10 cellular contexts compared by ENCODE assay signal in the genomic region with DNA sequence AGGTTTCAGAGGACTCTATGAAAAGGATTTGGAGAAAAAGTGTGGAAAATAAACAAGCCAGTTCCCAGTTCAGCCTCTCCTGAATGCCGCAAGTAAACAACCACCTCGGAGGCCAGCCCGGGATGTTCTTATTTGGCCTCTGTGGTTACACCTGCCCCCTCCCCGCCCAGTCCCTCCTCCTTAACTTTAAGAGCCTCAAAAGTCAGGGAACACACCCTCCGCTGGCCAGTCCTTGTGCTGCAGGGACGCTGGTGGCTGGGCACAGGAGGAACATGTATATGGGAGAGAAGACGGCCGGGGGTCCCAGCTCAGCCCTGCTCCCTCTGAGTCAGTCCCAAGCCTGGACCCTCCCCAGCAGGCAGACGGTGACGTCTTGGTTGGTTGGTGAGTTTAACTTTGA. TPM values are rescaled to one million over a fixed set of nuclear protein-coding genes. Genes with fewer than 3 reads are reported as not detected.
DNase-seq lines count a peak whose midpoint lies in the region; FAIRE-seq and TF ChIP-seq lines count a peak whose summit lies in the region.
"Had no signal": no experiment of that assay in that cellular context is flagged by ENCODE, and none has a peak within 500 bp of the region (broad histone marks: within the 10 kb centered on the region; RNA-seq: fewer than 3 reads in every experiment).

No MANE protein-coding gene starts in this region.

- TF ChIP-seq CTCF in astrocyte (IDR thresholded peaks at IDR 0.05; ENCODE audit: insufficient read depth, low read depth, low read length) = no peak
- TF ChIP-seq CTCF in keratinocyte (optimal IDR thresholded peaks at IDR 0.05 in 1 of 3, IDR thresholded peaks at IDR 0.05 in 1 of 3, conservative IDR thresholded peaks at IDR 0.05 in 1 of 3; ENCODE audit: extremely low read depth in 1 of 3, insufficient read depth in 2 of 3, low read length in 3 of 3) = peak in 1 of 3 experiments; percentile 21
- TF ChIP-seq CTCF in tibial nerve (IDR thresholded peaks at IDR 0.05) = peak in 3 of 5 experiments; percentile 32 to 43 (median 35)

- H3K27me3 Mint-ChIP-seq in activated CD4-positive, alpha-beta T cell treated with anti-CD3 and anti-CD28 coated beads, Interleukin-2, amount 10 ng/mL, durations not matched to agents 24 days and 14 days = peaks cover 24% of the 10 kb centered on the region
- no peaks in the 10 kb centered on the region for H3K27me3 Mint-ChIP-seq in astrocyte (ENCODE audit: low read depth, unreplicated experiment)

- H3K27ac ChIP-seq in astrocyte (ENCODE audit: low read depth, low read length) (no peak overlapping the region), keratinocyte (ENCODE audit: control insufficient read depth, insufficient read depth, low read length) (peak overlapping the region; percentile 45), tibial nerve (peak overlapping the region; percentile 72 to 99 (median 85))
- H3K27ac ChIP-seq: BLaER1 treated with 17β-estradiol and CSF1 and Interleukin-3, amounts not matched to agents 10 nM and 100 nM had no signal

- H3K4me3 ChIP-seq in astrocyte (ENCODE audit: insufficient read depth, low read depth, low read length) (no peak overlapping the region), keratinocyte (ENCODE audit: control insufficient read depth in 2 of 3, extremely low read depth in 1 of 3, insufficient read depth in 2 of 3, low read depth in 1 of 3, low read length in 3 of 3) (peak overlapping the region in 1 of 3 experiments; percentile 31), tibial nerve (peak overlapping the region in 2 of 4 donors; percentile 12 to 35)
- H3K4me3 ChIP-seq: BLaER1 treated with 17β-estradiol and CSF1 and Interleukin-3, amounts not matched to agents 10 nM and 100 nM had no signal

- peaks cover 17% of the 10 kb centered on the region for H3K4me1 Mint-ChIP-seq in activated CD4-positive, alpha-beta T cell treated with anti-CD3 and anti-CD28 coated beads, Interleukin-2, amount 10 ng/mL, durations not matched to agents 24 days and 14 days
- peaks cover 68% of the 10 kb centered on the region for H3K4me1 Mint-ChIP-seq in astrocyte (ENCODE audit: low read depth, unreplicated experiment)

- H3K27me3 ChIP-seq in astrocyte (ENCODE audit: insufficient read depth, low read length) = no peaks in the 10 kb centered on the region
- no peaks in the 10 kb centered on the region for H3K27me3 ChIP-seq in keratinocyte (ENCODE audit: control insufficient read depth, extremely low read depth, insufficient read depth, low read length)
- no peaks in the 10 kb centered on the region for H3K27me3 ChIP-seq in tibial nerve

- H4K20me1 ChIP-seq in astrocyte (ENCODE audit: insufficient read depth, low read length) (peaks cover 87% of the 10 kb centered on the region), keratinocyte (ENCODE audit: control insufficient read depth, extremely low read depth, insufficient read depth, low read length) (peaks cover 8% of the 10 kb centered on the region)

- no peaks in the 10 kb centered on the region for H3K9me3 Mint-ChIP-seq in activated CD4-positive, alpha-beta T cell treated with anti-CD3 and anti-CD28 coated beads, Interleukin-2, amount 10 ng/mL, durations not matched to agents 24 days and 14 days
- H3K9me3 Mint-ChIP-seq in astrocyte (ENCODE audit: unreplicated experiment) = no peaks in the 10 kb centered on the region

- H3K4me3 Mint-ChIP-seq in activated CD4-positive, alpha-beta T cell treated with anti-CD3 and anti-CD28 coated beads, Interleukin-2, amount 10 ng/mL, durations not matched to agents 24 days and 14 days = no peak overlapping the region
- H3K4me3 Mint-ChIP-seq in astrocyte (ENCODE audit: unreplicated experiment) = no peak overlapping the region

- H3K4me2 ChIP-seq in astrocyte (ENCODE audit: low read length) = peak overlapping the region; percentile 46
- peak overlapping the region; percentile 69 for H3K4me2 ChIP-seq in keratinocyte (ENCODE audit: control insufficient read depth, extremely low read depth, insufficient read depth, low read depth, low read length)

- peaks cover 67% of the 10 kb centered on the region for H3K4me1 ChIP-seq in astrocyte (ENCODE audit: insufficient read depth, low read length)
- peaks cover 96% of the 10 kb centered on the region for H3K4me1 ChIP-seq in keratinocyte (ENCODE audit: control insufficient read depth, extremely low read depth, insufficient read depth, low read length)
- H3K4me1 ChIP-seq in tibial nerve = peaks cover 0 to 97% (median 79%) of the 10 kb centered on the region in 4 donors

- peaks cover 85% of the 10 kb centered on the region for H3K79me2 ChIP-seq in astrocyte (ENCODE audit: insufficient read depth, low read length)
- peaks cover 83% of the 10 kb centered on the region for H3K79me2 ChIP-seq in keratinocyte (ENCODE audit: control insufficient read depth, insufficient read depth, low read length)

- TF ChIP-seq EP300 in tibial nerve (IDR thresholded peaks at IDR 0.05) = peak in 1 of 2 donors; percentile 45

- peaks cover 7% of the 10 kb centered on the region for H3K9me1 ChIP-seq in keratinocyte (ENCODE audit: control insufficient read depth, extremely low read depth, insufficient read depth, low read length)

- TF ChIP-seq POLR2A in tibial nerve (IDR thresholded peaks at IDR 0.05) = peak; percentile 33 to 56

- 26 to 44% methylated on average over 10 of the region's 10 CpGs for WGBS in tibial nerve, 2 donors

- H3K36me3 Mint-ChIP-seq in activated CD4-positive, alpha-beta T cell treated with anti-CD3 and anti-CD28 coated beads, Interleukin-2, amount 10 ng/mL, durations not matched to agents 24 days and 14 days (ENCODE audit: low read depth) = no peaks in the 10 kb centered on the region
- peaks cover 3% of the 10 kb centered on the region for H3K36me3 Mint-ChIP-seq in astrocyte (ENCODE audit: low read depth, unreplicated experiment)

- no peak overlapping the region for H2AFZ ChIP-seq in astrocyte (ENCODE audit: low read depth, low read length)
- H2AFZ ChIP-seq in keratinocyte (ENCODE audit: control insufficient read depth, low read length) = no peak overlapping the region

- dilution Hi-C loops in keratinocyte (cut with MboI; ENCODE audit: extremely low pct_ligation_motif_present, low sequenced_read_pairs) = no loop called here

- H3K9ac ChIP-seq in astrocyte (ENCODE audit: low read length) (peak overlapping the region; percentile 5), keratinocyte (ENCODE audit: control insufficient read depth, extremely low read depth, insufficient read depth, low read length) (peak overlapping the region; percentile 3)
- H3K9ac ChIP-seq: BLaER1 treated with 17β-estradiol and CSF1 and Interleukin-3, amounts not matched to agents 10 nM and 100 nM had no signal

- H3K36me3 ChIP-seq in astrocyte (ENCODE audit: insufficient read depth, low read length) (no peaks in the 10 kb centered on the region), keratinocyte (ENCODE audit: control insufficient read depth in 2 of 2, extremely low read depth in 1 of 2, insufficient read depth in 2 of 2, low read length in 2 of 2) (peaks cover 4 to 6% of the 10 kb centered on the region in 2 experiments), tibial nerve (no peaks in the 10 kb centered on the region)
- H3K36me3 ChIP-seq: BLaER1 treated with 17β-estradiol and CSF1 and Interleukin-3, amounts not matched to agents 10 nM and 100 nM had no signal

- FAIRE-seq in astrocyte (lab: Jason Lieb, UNC) (no peak), keratinocyte (lab: Jason Lieb, UNC) (no peak)

- no peaks in the 10 kb centered on the region for H3K9me3 ChIP-seq in astrocyte (ENCODE audit: insufficient read depth, low read depth, low read length)
- H3K9me3 ChIP-seq in keratinocyte (ENCODE audit: control insufficient read depth, low read depth, low read length) = no peaks in the 10 kb centered on the region
- no peaks in the 10 kb centered on the region for H3K9me3 ChIP-seq in tibial nerve
- H3K9me3 ChIP-seq: BLaER1 treated with 17β-estradiol and CSF1 and Interleukin-3, amounts not matched to agents 10 nM and 100 nM had no signal

- peak; percentile 22 for DNase-seq in activated CD4-positive, alpha-beta T cell treated with anti-CD3 and anti-CD28 coated beads for 48 hours
- DNase-seq in activated CD4-positive, alpha-beta T cell treated with anti-CD3 and anti-CD28 coated beads, Interleukin-2, amount 10 ng/mL, durations not matched to agents 24 days and 14 days = no peak
- DNase-seq in astrocyte (ENCODE audit: low read depth) = no peak
- DNase-seq in keratinocyte (ENCODE audit: low read depth, low spot score) = no peak
- peak; percentile 49 to 60 for DNase-seq in tibial nerve (ENCODE audit: low spot score in 2 of 2)
- DNase-seq in activated effector memory CD4-positive, alpha-beta T cell treated with Interleukin-2 at 50 U/mL for 16 hours = no peak
- no peak for DNase-seq in NCI-H1930 (lab: John Stamatoyannopoulos, UW)
- no peak for DNase-seq in NK-92 treated with Interleukin-12 subunit alpha and Interleukin-12 subunit beta, amount 100 ng/mL, for 24 hours (lab: John Stamatoyannopoulos, UW)
- DNase-seq: NCI-H345 had no signal

- intact Hi-C loops in activated CD4-positive, alpha-beta T cell treated with anti-CD3 and anti-CD28 coated beads, Interleukin-2, amount 10 ng/mL, durations not matched to agents 24 days and 14 days (cut with micrococcal nuclease) = no loop called here

- no peak overlapping the region for H3K27ac Mint-ChIP-seq in activated CD4-positive, alpha-beta T cell treated with anti-CD3 and anti-CD28 coated beads, Interleukin-2, amount 10 ng/mL, durations not matched to agents 24 days and 14 days
- no peak overlapping the region for H3K27ac Mint-ChIP-seq in astrocyte (ENCODE audit: unreplicated experiment)

RNA-seq across cellular contexts. Expression of gene CHST3, which starts 6.1 kb away (rescaled TPM):
- 0.36 and 0.63 TPM in 2 replicates for total RNA-seq in activated CD4-positive, alpha-beta T cell treated with anti-CD3 and anti-CD28 coated beads, Interleukin-2, amount 10 ng/mL, durations not matched to agents 24 days and 14 days
- 42.9 and 43.5 TPM in 2 replicates for total RNA-seq in astrocyte
- polyA plus RNA-seq in keratinocyte = 12.0 to 12.4 TPM (median 12.3 TPM) in 3 replicates
- 3.6 TPM for polyA plus RNA-seq in keratinocyte (2011; ENCODE audit: low read depth)
- polyA plus RNA-seq in keratinocyte (2011; cell fraction: cytosol; rRNA removed) = 7.5 and 7.8 TPM in 2 replicates
- polyA plus RNA-seq in keratinocyte (2011; cell fraction: nucleus; rRNA removed) = 29.9 and 32.6 TPM in 2 replicates
- polyA plus RNA-seq in keratinocyte (2012; ENCODE audit: low replicate concordance) = 5.8 and 14.6 TPM in 2 replicates
- 17.8 to 29.2 TPM (median 23.1 TPM) in 3 replicates for polyA minus RNA-seq in keratinocyte
- polyA minus RNA-seq in keratinocyte (2011; cell fraction: cytosol; rRNA and poly(A)+ RNA removed) = 13.4 TPM
- polyA minus RNA-seq in keratinocyte (2011; cell fraction: nucleus; rRNA and poly(A)+ RNA removed) = 34.8 and 43.4 TPM in 2 replicates
- 10 to 100 TPM; 41.2 to 56.4 (median 47.4) TPM for total RNA-seq in tibial nerve

Comparison
In these comparisons a context has a peak if more than half of its experiments do, and no peak if none do; other contexts are left out.
1. DNase-seq: peak in activated CD4-positive, alpha-beta T cell treated with anti-CD3 and anti-CD28 coated beads for 48 hours (single experiment) and tibial nerve (2 of 2); none in activated CD4-positive, alpha-beta T cell treated with anti-CD3 and anti-CD28 coated beads, Interleukin-2, amount 10 ng/mL, durations not matched to agents 24 days and 14 days (single experiment), astrocyte (single experiment), keratinocyte (single experiment), activated effector memory CD4-positive, alpha-beta T cell treated with Interleukin-2 at 50 U/mL for 16 hours (single experiment), NCI-H1930 (0 of 2) and NK-92 treated with Interleukin-12 subunit alpha and Interleukin-12 subunit beta, amount 100 ng/mL, for 24 hours (single experiment).
2. RNA of gene CHST3, which starts 6.1 kb away (total RNA-seq): 41.2 to 56.4 TPM in tibial nerve and 42.9 to 43.5 TPM in astrocyte; 0.36 to 0.63 TPM in activated CD4-positive, alpha-beta T cell treated with anti-CD3 and anti-CD28 coated beads, Interleukin-2, amount 10 ng/mL, durations not matched to agents 24 days and 14 days; every median in the first group is over 10 times any median in the second.